ENCODE assay signal across 22 cellular contexts in genomic region chr5:141966275-141966962, GRCh38. TPM values are rescaled to one million over a fixed set of nuclear protein-coding genes. Genes with fewer than 3 reads are reported as not detected.
"Had no signal": no experiment of that assay in that cellular context is flagged by ENCODE, and none has a peak within 500 bp of the region (broad histone marks: within the 10 kb centered on the region; RNA-seq: fewer than 3 reads in every experiment).

No MANE protein-coding gene starts in this region.

- H3K36me3 Mint-ChIP-seq: activated naive CD4-positive, alpha-beta T cell treated with anti-CD3 and anti-CD28 coated beads, Interleukin-2, amount 50 U/mL, for 24 hours had no signal

- DNase-seq: activated CD4-positive, alpha-beta T cell treated with anti-CD3 and anti-CD28 coated beads for 4 hours; activated CD4-positive, alpha-beta T cell treated with anti-CD3 and anti-CD28 coated beads, Interleukin-2, amount 50 U/mL, for 4 hours; activated CD8-positive, alpha-beta memory T cell treated with anti-CD3 and anti-CD28 coated beads, Interleukin-2, amount 50 U/mL, for 48 hours; activated CD8-positive, alpha-beta T cell treated with anti-CD3 and anti-CD28 coated beads, Interleukin-2, amount 10 ng/mL, durations not matched to agents 7 days and 5 days; activated naive CD4-positive, alpha-beta T cell; activated T-cell treated with anti-CD3 and anti-CD28 coated beads, Interleukin-2, amount 50 U/mL, for 1 hour; aorta; caudate nucleus; MM.1S; NCI-H1105; NCI-H1694 treated with DMSO at 0.1 percent for 48 hours; NCI-H2029 treated with DMSO at 0.1 percent for 48 hours; NCI-H345; NCI-H510A; NCI-H526 treated with DMSO at 0.1 percent for 48 hours; SIG-M5; T-helper 1 cell had no signal

- H3K9me3 ChIP-seq: breast epithelium had no signal

- H3K36me3 ChIP-seq: breast epithelium had no signal

- H3K27me3 Mint-ChIP-seq: activated naive CD4-positive, alpha-beta T cell treated with anti-CD3 and anti-CD28 coated beads, Interleukin-2, amount 50 U/mL, for 24 hours had no signal

- H3K9me3 Mint-ChIP-seq: activated naive CD4-positive, alpha-beta T cell treated with anti-CD3 and anti-CD28 coated beads, Interleukin-2, amount 50 U/mL, for 24 hours had no signal

- H3K27me3 ChIP-seq: breast epithelium had no signal

- H3K4me3 ChIP-seq: breast epithelium had no signal

- ATAC-seq: activated CD4-positive, CD25-positive, alpha-beta regulatory T cell treated with anti-CD3 and anti-CD28 coated beads, Interleukin-2, amount 50 U/mL, for 24 hours; activated CD8-positive, alpha-beta T cell treated with anti-CD3 and anti-CD28 coated beads, Interleukin-2, amount 10 ng/mL, durations not matched to agents 7 days and 5 days had no signal

- H3K4me3 Mint-ChIP-seq: activated CD8-positive, alpha-beta T cell treated with anti-CD3 and anti-CD28 coated beads, Interleukin-2, amount 10 ng/mL, durations not matched to agents 7 days and 5 days; activated naive CD4-positive, alpha-beta T cell treated with anti-CD3 and anti-CD28 coated beads, Interleukin-2, amount 50 U/mL, for 24 hours had no signal

- H3K27ac Mint-ChIP-seq: activated CD8-positive, alpha-beta T cell treated with anti-CD3 and anti-CD28 coated beads, Interleukin-2, amount 10 ng/mL, durations not matched to agents 7 days and 5 days; activated naive CD4-positive, alpha-beta T cell treated with anti-CD3 and anti-CD28 coated beads, Interleukin-2, amount 50 U/mL, for 24 hours had no signal

- H3K27ac ChIP-seq: breast epithelium, VCaP had no signal

RNA-seq across cellular contexts. Expression of gene PCDH12, which starts 8.4 kb away (rescaled TPM):
- total RNA-seq: RPMI7951 had no signal
